Comparison of ENCODE assay signal across 10 cellular contexts in genomic region chr10:69383485-69384089, GRCh38. TPM values are rescaled to one million over a fixed set of nuclear protein-coding genes. Genes with fewer than 3 reads are reported as not detected.
DNase-seq lines count a peak whose midpoint lies in the region; ATAC-seq and TF ChIP-seq lines count a peak whose summit lies in the region.
"Had no signal": no experiment of that assay in that cellular context is flagged by ENCODE, and none has a peak within 500 bp of the region (broad histone marks: within the 10 kb centered on the region; RNA-seq: fewer than 3 reads in every experiment).

No MANE protein-coding gene starts in this region.

- no peak for DNase-seq in activated naive CD4-positive, alpha-beta T cell treated with anti-CD3 and anti-CD28 coated beads, Interleukin-2, amount 50 U/mL, for 72 hours (ENCODE audit: low spot score in 2 of 2)
- no peak for DNase-seq in activated naive CD4-positive, alpha-beta T cell (lab: John Stamatoyannopoulos, UW)
- DNase-seq in cardiac fibroblast (ENCODE audit: low read depth in 2 of 2) = peak; percentile 54 to 84
- DNase-seq in left lung = no peak
- DNase-seq in aorta = no peak
- DNase-seq in cerebellar nuclear complex (lab: John Stamatoyannopoulos, UW) = no peak
- DNase-seq: NK-92 treated with Interleukin-12 subunit alpha and Interleukin-12 subunit beta, amount 100 ng/mL, for 24 hours had no signal

- peak overlapping the region; percentile 53 to 85 for H3K27ac Mint-ChIP-seq in activated naive CD4-positive, alpha-beta T cell treated with anti-CD3 and anti-CD28 coated beads, Interleukin-2, amount 50 U/mL, for 72 hours

- peaks cover 10 to 12% of the 10 kb centered on the region in 2 donors for H3K36me3 Mint-ChIP-seq in activated naive CD4-positive, alpha-beta T cell treated with anti-CD3 and anti-CD28 coated beads, Interleukin-2, amount 50 U/mL, for 72 hours

- intact Hi-C loops in left lung (cut with DNase I) (no loop called here), aorta (cut with DNase I) (no loop called here)

- no peak overlapping the region for H3K4me3 ChIP-seq in cardiac fibroblast (replicated peaks in 1 of 2; ENCODE audit: low read depth in 2 of 2, low read length in 2 of 2)
- H3K4me3 ChIP-seq in left lung = no peak overlapping the region
- no peak overlapping the region for H3K4me3 ChIP-seq in aorta (ENCODE audit: low read length in 2 of 2)

- H3K36me3 ChIP-seq in left lung (peaks cover 0 to 99% of the 10 kb centered on the region in 2 donors), aorta (ENCODE audit: control insufficient read depth in 1 of 2, insufficient read depth in 2 of 2, low read length in 1 of 2) (peaks cover 11 to 21% of the 10 kb centered on the region in 2 donors)

- no peak for ATAC-seq in activated naive CD4-positive, alpha-beta T cell treated with anti-CD3 and anti-CD28 coated beads, Interleukin-2, amount 50 U/mL, for 72 hours
- ATAC-seq in left lung (peak; percentile 43), aorta (ENCODE audit: low FRiP score) (peak; percentile 52), GM21576 (IDR thresholded peaks at IDR 0.05; ENCODE audit: unreplicated experiment) (no peak), GM21360 (IDR thresholded peaks at IDR 0.05; ENCODE audit: unreplicated experiment) (no peak)

- no peaks in the 10 kb centered on the region for H3K9me3 Mint-ChIP-seq in activated naive CD4-positive, alpha-beta T cell treated with anti-CD3 and anti-CD28 coated beads, Interleukin-2, amount 50 U/mL, for 72 hours

- H3K27me3 ChIP-seq in left lung = no peaks in the 10 kb centered on the region
- no peaks in the 10 kb centered on the region for H3K27me3 ChIP-seq in aorta (ENCODE audit: control insufficient read depth in 1 of 2, insufficient read depth in 2 of 2, low read length in 1 of 2)

- H3K4me1 ChIP-seq in left lung (no peaks in the 10 kb centered on the region), aorta (ENCODE audit: control insufficient read depth in 1 of 2, insufficient read depth in 2 of 2, low read length in 2 of 2) (no peaks in the 10 kb centered on the region)

- peak; percentile 38 for TF ChIP-seq CTCF in cardiac fibroblast (IDR thresholded peaks at IDR 0.05; ENCODE audit: low read depth, low read length)
- TF ChIP-seq CTCF in left lung (IDR thresholded peaks at IDR 0.05) = no peak

- H3K9me3 ChIP-seq in left lung (no peaks in the 10 kb centered on the region), aorta (ENCODE audit: control insufficient read depth, low read length) (no peaks in the 10 kb centered on the region)

- H3K27ac ChIP-seq in left lung (no peak overlapping the region), aorta (ENCODE audit: low read depth in 1 of 2, low read length in 2 of 2) (peak overlapping the region in 1 of 2 donors; percentile 7)
- H3K27ac ChIP-seq: KMS-11 had no signal

- 43 to 47% methylated on average over 4 of the region's 4 CpGs for WGBS in aorta, 2 donors

RNA-seq across cellular contexts. Expression of gene TACR2, which starts 33.1 kb away (rescaled TPM):
- under 1 TPM in 1 of 2 donors, not detected in 1; 0.16 TPM for total RNA-seq in activated naive CD4-positive, alpha-beta T cell treated with anti-CD3 and anti-CD28 coated beads, Interleukin-2, amount 50 U/mL, for 72 hours
- total RNA-seq in left lung = under 1 TPM; 0.31 to 0.55 TPM
- total RNA-seq in aorta = under 1 TPM in 1 of 2 donors, not detected in 1; 0.49 TPM
- polyA plus RNA-seq in aorta = 1 to 10 TPM in 1 of 2 donors, under 1 TPM in 1; 0.31 to 2.5 TPM

Comparison
In these comparisons a context has a peak if more than half of its experiments do, and no peak if none do; other contexts are left out.
1. ATAC-seq: peak in left lung (single experiment) and aorta (single experiment); none in activated naive CD4-positive, alpha-beta T cell treated with anti-CD3 and anti-CD28 coated beads, Interleukin-2, amount 50 U/mL, for 72 hours (0 of 2), GM21576 (single experiment) and GM21360 (single experiment).
2. DNase-seq: peak in cardiac fibroblast (2 of 2); none in activated naive CD4-positive, alpha-beta T cell treated with anti-CD3 and anti-CD28 coated beads, Interleukin-2, amount 50 U/mL, for 72 hours (0 of 2), activated naive CD4-positive, alpha-beta T cell (0 of 4), left lung (0 of 2), aorta (0 of 2) and cerebellar nuclear complex (0 of 2).